In the genomic region with DNA sequence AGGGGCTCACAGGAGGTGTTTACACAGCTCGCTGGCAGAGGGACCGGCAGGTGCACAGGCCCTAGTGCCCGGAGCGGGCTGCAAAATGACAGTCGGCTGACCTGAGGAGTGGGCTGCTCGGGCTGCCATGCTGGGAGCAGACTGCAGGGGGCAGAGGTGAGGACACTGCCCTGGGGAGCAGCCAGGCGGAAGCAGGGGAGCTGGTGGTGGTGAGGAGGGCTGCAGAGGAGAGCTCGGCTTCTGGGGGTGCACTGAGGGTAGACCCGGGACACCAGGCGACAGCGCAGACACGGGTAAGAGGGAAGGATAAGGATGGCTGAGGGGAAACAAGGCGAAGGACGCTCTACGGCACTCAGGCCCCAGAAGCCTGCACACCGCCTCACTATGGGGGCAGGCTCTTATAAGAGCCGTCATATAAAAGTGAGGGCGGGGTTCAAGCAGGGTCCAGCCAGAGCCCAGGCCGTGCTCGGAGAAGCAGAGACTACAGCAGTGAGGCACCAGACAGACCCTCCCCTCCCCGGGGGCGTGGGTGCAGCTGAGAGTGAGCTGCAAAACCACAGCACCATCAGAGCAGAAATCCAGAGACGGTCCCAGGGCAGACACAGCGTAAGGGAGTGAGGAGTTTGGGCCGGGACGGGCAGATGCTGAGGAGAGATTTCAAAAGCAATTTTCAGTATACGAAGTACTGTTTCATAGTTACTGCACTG, we compare ENCODE assay signal across 8 cellular contexts.
DNase-seq lines count a peak whose midpoint lies in the region; ATAC-seq and TF ChIP-seq lines count a peak whose summit lies in the region.

No MANE protein-coding gene starts in this region.

- no peaks in the 10 kb centered on the region for H3K27me3 Mint-ChIP-seq in CD4-positive, CD25-positive, alpha-beta regulatory T cell
- peaks cover 69% of the 10 kb centered on the region for H3K27me3 Mint-ChIP-seq in HFFc6 (ENCODE audit: insufficient read depth)
- H3K27me3 Mint-ChIP-seq in T-helper 1 cell treated with Interleukin-12 subunit alpha and Interleukin-12 subunit beta and Interleukin-4 antibody, amounts not matched to agents 30 μg/mL and 1 μg/mL, for 36 hours (ENCODE audit: low read depth), result no peaks in the 10 kb centered on the region

- no peaks in the 10 kb centered on the region for H3K9me3 ChIP-seq in CD4-positive, CD25-positive, alpha-beta regulatory T cell (ENCODE audit: control insufficient read depth in 2 of 2, low read length in 2 of 2)

- H3K9me3 Mint-ChIP-seq in CD4-positive, CD25-positive, alpha-beta regulatory T cell, result no peaks in the 10 kb centered on the region
- no peaks in the 10 kb centered on the region for H3K9me3 Mint-ChIP-seq in HFFc6
- H3K9me3 Mint-ChIP-seq in T-helper 1 cell treated with Interleukin-12 subunit alpha and Interleukin-12 subunit beta and Interleukin-4 antibody, amounts not matched to agents 30 μg/mL and 1 μg/mL, for 36 hours, result no peaks in the 10 kb centered on the region

- H3K27me3 ChIP-seq in CD4-positive, CD25-positive, alpha-beta regulatory T cell (ENCODE audit: control insufficient read depth, insufficient read depth, low read length), result no peaks in the 10 kb centered on the region

- peak overlapping the region; percentile 89 to 94 (median 91) for H3K27ac Mint-ChIP-seq in CD4-positive, CD25-positive, alpha-beta regulatory T cell
- H3K27ac Mint-ChIP-seq in HFFc6, result no peak overlapping the region
- peak overlapping the region; percentile 74 for H3K27ac Mint-ChIP-seq in T-helper 1 cell treated with Interleukin-12 subunit alpha and Interleukin-12 subunit beta and Interleukin-4 antibody, amounts not matched to agents 30 μg/mL and 1 μg/mL, for 36 hours

- H3K36me3 Mint-ChIP-seq in CD4-positive, CD25-positive, alpha-beta regulatory T cell, result peaks cover 43% of the 10 kb centered on the region
- H3K36me3 Mint-ChIP-seq in HFFc6 (ENCODE audit: low read depth), result no peaks in the 10 kb centered on the region
- H3K36me3 Mint-ChIP-seq in T-helper 1 cell treated with Interleukin-12 subunit alpha and Interleukin-12 subunit beta and Interleukin-4 antibody, amounts not matched to agents 30 μg/mL and 1 μg/mL, for 36 hours (ENCODE audit: low read depth), result peaks cover 30% of the 10 kb centered on the region

- H3K4me3 ChIP-seq in CD4-positive, CD25-positive, alpha-beta regulatory T cell (ENCODE audit: low read depth, low read length), result peak overlapping the region; percentile 55
- H3K4me3 ChIP-seq in epithelial cell of proximal tubule (ENCODE audit: low read depth, low read length) (no peak overlapping the region), foreskin fibroblast (ENCODE audit: low read depth in 1 of 2, low read length in 2 of 2) (no peak overlapping the region)

- H3K4me1 ChIP-seq in CD4-positive, CD25-positive, alpha-beta regulatory T cell (ENCODE audit: control insufficient read depth, insufficient read depth, low read length, poor library complexity, severe bottlenecking), result peaks cover 83% of the 10 kb centered on the region

- peak overlapping the region; percentile 77 to 91 (median 82) for H3K4me3 Mint-ChIP-seq in CD4-positive, CD25-positive, alpha-beta regulatory T cell
- H3K4me3 Mint-ChIP-seq in HFFc6, result no peak overlapping the region
- peak overlapping the region; percentile 60 for H3K4me3 Mint-ChIP-seq in T-helper 1 cell treated with Interleukin-12 subunit alpha and Interleukin-12 subunit beta and Interleukin-4 antibody, amounts not matched to agents 30 μg/mL and 1 μg/mL, for 36 hours

- peaks cover 12 to 92% (median 66%) of the 10 kb centered on the region in 4 donors for H3K4me1 Mint-ChIP-seq in CD4-positive, CD25-positive, alpha-beta regulatory T cell
- H3K4me1 Mint-ChIP-seq in HFFc6 (ENCODE audit: low read depth), result peaks cover 10% of the 10 kb centered on the region; the same call in 1 of the 2 replicates
- peaks cover 87% of the 10 kb centered on the region for H3K4me1 Mint-ChIP-seq in T-helper 1 cell treated with Interleukin-12 subunit alpha and Interleukin-12 subunit beta and Interleukin-4 antibody, amounts not matched to agents 30 μg/mL and 1 μg/mL, for 36 hours (ENCODE audit: low read depth)

- TF ChIP-seq CTCF in HFFc6 (IDR thresholded peaks at IDR 0.05) (peak; percentile 43), epithelial cell of proximal tubule (conservative IDR thresholded peaks at IDR 0.05; ENCODE audit: low read depth, low read length) (peak; percentile 41), foreskin fibroblast (IDR thresholded peaks at IDR 0.05; ENCODE audit: low read depth, low read length) (no peak)

- peak overlapping the region; percentile 94 for H3K27ac ChIP-seq in CD4-positive, CD25-positive, alpha-beta regulatory T cell (ENCODE audit: insufficient read depth, low read length, poor library complexity, severe bottlenecking)

- no peak for DNase-seq in CD4-positive, CD25-positive, alpha-beta regulatory T cell
- no peak for DNase-seq in HFFc6
- no peak for DNase-seq in epithelial cell of proximal tubule (ENCODE audit: low read depth)
- DNase-seq in stimulated activated naive CD4-positive, alpha-beta T cell treated with Interleukin-2 at 50 U/mL for 16 hours (lab: John Stamatoyannopoulos, UW), result peak; percentile 53
- DNase-seq in foreskin fibroblast, result no peak
- no peak for DNase-seq in SIG-M5 (lab: John Stamatoyannopoulos, UW)

- ATAC-seq in CD4-positive, CD25-positive, alpha-beta regulatory T cell (ENCODE audit: low read depth in 2 of 2), result no peak
- no peak for ATAC-seq in HG02840 (IDR thresholded peaks at IDR 0.05; ENCODE audit: low FRiP score, unreplicated experiment)

- peaks cover 46% of the 10 kb centered on the region for H3K36me3 ChIP-seq in CD4-positive, CD25-positive, alpha-beta regulatory T cell (ENCODE audit: control insufficient read depth, insufficient read depth, low read length)
